Comparison of ENCODE assay signal across 8 cellular contexts in genomic region chr16:28863929-28864886, GRCh38. TPM values are rescaled to one million over a fixed set of nuclear protein-coding genes. Genes with fewer than 3 reads are reported as not detected.
DNase-seq lines count a peak whose midpoint lies in the region; ATAC-seq, FAIRE-seq and TF ChIP-seq lines count a peak whose summit lies in the region.

No MANE protein-coding gene starts in this region.

- H3K9me3 Mint-ChIP-seq in CD4-positive, CD25-positive, alpha-beta regulatory T cell = peaks cover 0 to 2% (median 0%) of the 10 kb centered on the region in 7 donors

- H3K4me1 Mint-ChIP-seq in CD4-positive, CD25-positive, alpha-beta regulatory T cell = peaks cover 9 to 40% (median 24%) of the 10 kb centered on the region in 4 donors

- peak overlapping the region; percentile 80 to 98 (median 98) for H3K27ac Mint-ChIP-seq in CD4-positive, CD25-positive, alpha-beta regulatory T cell

- intact Hi-C loops in adrenal gland (cut with DNase I) = no loop called here

- peaks cover 13% of the 10 kb centered on the region for H3K4me1 ChIP-seq in CD4-positive, CD25-positive, alpha-beta regulatory T cell (ENCODE audit: control insufficient read depth, insufficient read depth, low read length, poor library complexity, severe bottlenecking)
- H3K4me1 ChIP-seq in adrenal gland (replicated peaks in 1 of 2) (peaks cover 12 to 18% of the 10 kb centered on the region in 2 donors), iPS DF 6.9 (ENCODE audit: control insufficient read depth, insufficient read depth, low read length) (peaks cover 3% of the 10 kb centered on the region), small intestine (ENCODE audit: control insufficient read depth in 2 of 2, insufficient read depth in 1 of 2, low read depth in 1 of 2, low read length in 1 of 2) (peaks cover 0 to 5% of the 10 kb centered on the region in 2 donors)

- peak overlapping the region; percentile 87 for H3K27ac ChIP-seq in CD4-positive, CD25-positive, alpha-beta regulatory T cell (ENCODE audit: insufficient read depth, low read length, poor library complexity, severe bottlenecking)
- peak overlapping the region; percentile 55 to 95 (median 89) for H3K27ac ChIP-seq in adrenal gland
- no peak overlapping the region for H3K27ac ChIP-seq in iPS DF 6.9 (ENCODE audit: low read length)
- peak overlapping the region; percentile 96 to 98 for H3K27ac ChIP-seq in small intestine (ENCODE audit: low read depth in 1 of 2, low read length in 1 of 2)

- H3K9me3 ChIP-seq in CD4-positive, CD25-positive, alpha-beta regulatory T cell (ENCODE audit: control insufficient read depth in 2 of 2, low read length in 2 of 2) = no peaks in the 10 kb centered on the region
- H3K9me3 ChIP-seq in adrenal gland (replicated peaks in 1 of 3) = no peaks in the 10 kb centered on the region
- no peaks in the 10 kb centered on the region for H3K9me3 ChIP-seq in iPS DF 6.9 (ENCODE audit: control insufficient read depth, insufficient read depth, low read length)
- H3K9me3 ChIP-seq in small intestine (ENCODE audit: control insufficient read depth, low read depth) = no peaks in the 10 kb centered on the region

- peak overlapping the region; percentile 44 for H3K4me3 ChIP-seq in CD4-positive, CD25-positive, alpha-beta regulatory T cell (ENCODE audit: low read depth, low read length)
- H3K4me3 ChIP-seq in adrenal gland = peak overlapping the region; percentile 59 to 97 (median 91)
- peak overlapping the region; percentile 98 for H3K4me3 ChIP-seq in iPS DF 6.9 (ENCODE audit: low read length)
- peak overlapping the region; percentile 86 to 89 for H3K4me3 ChIP-seq in small intestine (ENCODE audit: low read depth in 1 of 2, low read length in 2 of 2)

- H3K27me3 ChIP-seq in CD4-positive, CD25-positive, alpha-beta regulatory T cell (ENCODE audit: control insufficient read depth, insufficient read depth, low read length) = no peaks in the 10 kb centered on the region
- H3K27me3 ChIP-seq in adrenal gland (no peaks in the 10 kb centered on the region), iPS DF 6.9 (ENCODE audit: control insufficient read depth, insufficient read depth, low read length) (no peaks in the 10 kb centered on the region), small intestine (ENCODE audit: control insufficient read depth in 2 of 2, insufficient read depth in 2 of 2, low read length in 2 of 2) (no peaks in the 10 kb centered on the region)

- H3K27me3 Mint-ChIP-seq in CD4-positive, CD25-positive, alpha-beta regulatory T cell = no peaks in the 10 kb centered on the region

- no peak for ATAC-seq in CD4-positive, CD25-positive, alpha-beta regulatory T cell (ENCODE audit: low read depth in 2 of 2)
- ATAC-seq in HG03097 (IDR thresholded peaks at IDR 0.05; ENCODE audit: low FRiP score, unreplicated experiment) = peak; percentile 10

- TF ChIP-seq CTCF in adrenal gland (IDR thresholded peaks at IDR 0.05) = no peak

- no peak for FAIRE-seq in small intestine (lab: Jason Lieb, UNC)

- peak in 2 of 3 donors; percentile 17 for DNase-seq in CD4-positive, CD25-positive, alpha-beta regulatory T cell
- peak in 6 of 7 donors; percentile 51 to 67 (median 60) for DNase-seq in adrenal gland
- no peak for DNase-seq in iPS DF 6.9 (ENCODE audit: low read depth, low spot score)
- DNase-seq in small intestine = peak; percentile 76
- no peak for DNase-seq in NCI-H2171 treated with DMSO at 0.1 percent for 48 hours (lab: John Stamatoyannopoulos, UW)
- no peak for DNase-seq in ecto neural progenitor cell (ENCODE audit: low spot score)
- no peak for DNase-seq in H4 (ENCODE audit: low spot score)

- H3K36me3 ChIP-seq in CD4-positive, CD25-positive, alpha-beta regulatory T cell (ENCODE audit: control insufficient read depth, insufficient read depth, low read length) = peaks cover 17% of the 10 kb centered on the region
- H3K36me3 ChIP-seq in adrenal gland (replicated peaks in 1 of 2) = peaks cover 0 to 24% of the 10 kb centered on the region in 2 donors
- peaks cover 8% of the 10 kb centered on the region for H3K36me3 ChIP-seq in iPS DF 6.9 (ENCODE audit: control insufficient read depth, insufficient read depth, low read length)
- peaks cover 7 to 9% of the 10 kb centered on the region in 2 donors for H3K36me3 ChIP-seq in small intestine (ENCODE audit: control insufficient read depth in 2 of 2, insufficient read depth in 2 of 2, low read length in 2 of 2)

- peak overlapping the region; percentile 88 to 99 (median 98) for H3K4me3 Mint-ChIP-seq in CD4-positive, CD25-positive, alpha-beta regulatory T cell

- H3K36me3 Mint-ChIP-seq in CD4-positive, CD25-positive, alpha-beta regulatory T cell = peaks cover 5% of the 10 kb centered on the region

- WGBS in adrenal gland, 4 donors = 9 to 35% (median 10%) methylated on average over 11 to 46 of the region's 46 CpGs
- no CpG with 5 or more reads among the region's 46 CpGs for WGBS in iPS DF 6.9 (ENCODE audit: insufficient coverage, insufficient read length)
- WGBS in small intestine, 3 donors = 1 to 7% (median 5%) methylated on average over 40 to 46 of the region's 46 CpGs

- TF ChIP-seq POLR2A in adrenal gland (IDR thresholded peaks at IDR 0.05) = no peak

RNA-seq across cellular contexts. Expression of gene SH2B1, which starts 0.6 kb away (rescaled TPM):
- total RNA-seq in CD4-positive, CD25-positive, alpha-beta regulatory T cell = 73.8 TPM
- polyA plus RNA-seq in CD4-positive, CD25-positive, alpha-beta regulatory T cell = 1 to 10 TPM; 1.5 to 2.4 (median 1.9) TPM
- 100 to 1,000 TPM in 1 of 8 donors, 10 to 100 TPM in 7; 30.8 to 108 (median 58.6) TPM for total RNA-seq in adrenal gland
- polyA plus RNA-seq in adrenal gland (100 to 1,000 TPM in 2 of 3 donors, 10 to 100 TPM in 1; 17.1 to 236 (median 119) TPM), small intestine (10 to 100 TPM; 26.2 to 50.1 (median 34.9) TPM)
- total RNA-seq in H4 (2014; rRNA removed; shearing (Covaris generic)) = 4.6 and 7.5 TPM in 2 replicates

RNA-seq across cellular contexts. Expression of gene ATP2A1, which starts 14.1 kb away (rescaled TPM):
- total RNA-seq in CD4-positive, CD25-positive, alpha-beta regulatory T cell = 1.4 TPM
- polyA plus RNA-seq in CD4-positive, CD25-positive, alpha-beta regulatory T cell = not detected
- 1 to 10 TPM in 2 of 8 donors, under 1 TPM in 5, not detected in 1; 0.17 to 1.2 (median 0.95) TPM for total RNA-seq in adrenal gland
- polyA plus RNA-seq in adrenal gland = 1 to 10 TPM in 1 of 3 donors, under 1 TPM in 2; 0.05 to 1.1 (median 0.88) TPM
- polyA plus RNA-seq in small intestine = 1 to 10 TPM in 2 of 3 donors, under 1 TPM in 1; 0.90 to 3.8 (median 2.2) TPM
- 0.04 TPM in 1 of 2 replicates, not detected in the other for total RNA-seq in H4 (2014; rRNA removed; shearing (Covaris generic))

RNA-seq across cellular contexts. Expression of gene TUFM, which starts 18.1 kb away (rescaled TPM):
- 98.4 TPM for total RNA-seq in CD4-positive, CD25-positive, alpha-beta regulatory T cell
- polyA plus RNA-seq in CD4-positive, CD25-positive, alpha-beta regulatory T cell = 100 to 1,000 TPM; 125 to 165 (median 147) TPM
- total RNA-seq in adrenal gland = 100 to 1,000 TPM; 144 to 239 (median 208) TPM
- polyA plus RNA-seq in adrenal gland = 100 to 1,000 TPM; 173 to 323 (median 181) TPM
- polyA plus RNA-seq in small intestine = 100 to 1,000 TPM; 196 to 293 (median 229) TPM
- total RNA-seq in H4 (2014; rRNA removed; shearing (Covaris generic)) = 150 and 159 TPM in 2 replicates

RNA-seq across cellular contexts. Expression of gene ATXN2L, which starts 41.4 kb away (rescaled TPM):
- total RNA-seq in CD4-positive, CD25-positive, alpha-beta regulatory T cell = 342 TPM
- polyA plus RNA-seq in CD4-positive, CD25-positive, alpha-beta regulatory T cell = 10 to 100 TPM; 11.0 to 20.8 (median 11.6) TPM
- 100 to 1,000 TPM in 2 of 8 donors, 10 to 100 TPM in 6; 66.3 to 118 (median 90.5) TPM for total RNA-seq in adrenal gland
- 100 to 1,000 TPM in 2 of 3 donors, 10 to 100 TPM in 1; 44.3 to 342 (median 126) TPM for polyA plus RNA-seq in adrenal gland
- 10 to 100 TPM; 51.9 to 72.5 (median 57.7) TPM for polyA plus RNA-seq in small intestine
- 27.2 and 31.0 TPM in 2 replicates for total RNA-seq in H4 (2014; rRNA removed; shearing (Covaris generic))

Comparison
In these comparisons a context has a peak if more than half of its experiments do, and no peak if none do; other contexts are left out.
1. DNase-seq: peak in CD4-positive, CD25-positive, alpha-beta regulatory T cell (2 of 3), adrenal gland (6 of 7) and small intestine (single experiment); none in iPS DF 6.9 (single experiment), NCI-H2171 treated with DMSO at 0.1 percent for 48 hours (single experiment), ecto neural progenitor cell (single experiment) and H4 (single experiment).
2. H3K4me3 ChIP-seq: peak in every context shown above with its lines; median percentile 98 in iPS DF 6.9; 91 in adrenal gland; 88 in small intestine; 44 in CD4-positive, CD25-positive, alpha-beta regulatory T cell.